Comparison of ENCODE assay signal across 1 cellular context in genomic region chr3:57436195-57436761, GRCh38.
A peak's percentile ranks its signal among the peaks of the same experiment; 100 is the strongest.
TF ChIP-seq lines count a peak whose summit lies in the region.

No MANE protein-coding gene starts in this region.

TF ChIP-seq in HepG2, 621 proteins besides CTCF, POLR2A, EP300 and RAD21 (continued from another document and continues in another):
- TF ChIP-seq FOXP4 (CRISPR knock-in tag; IDR thresholded peaks at IDR 0.05) = peak; percentile 43; the same call in 1 of the 2 replicates
- peak; percentile 83; the same call in 1 of the 2 replicates for TF ChIP-seq SOX5 (CRISPR knock-in tag; IDR thresholded peaks at IDR 0.05; ENCODE audit: borderline replicate concordance)
- peak; percentile 76; the same call in 1 of the 2 replicates for TF ChIP-seq ZBTB34 (CRISPR knock-in tag; IDR thresholded peaks at IDR 0.05)
- 0 out of 2 replicates have a peak, but pooled peaks have one; percentile 52 for TF ChIP-seq SIX1 (CRISPR knock-in tag; IDR thresholded peaks at IDR 0.05; ENCODE audit: borderline replicate concordance)
- TF ChIP-seq NR2F6 (IDR thresholded peaks at IDR 0.05) = 0 out of 2 replicates have a peak, but pooled peaks have one; percentile 20
- 0 out of 2 replicates have a peak, but pooled peaks have one; percentile 7 for TF ChIP-seq NR2F6 (CRISPR knock-in tag; IDR thresholded peaks at IDR 0.05)
- TF ChIP-seq ATF7-NPFF (CRISPR knock-in tag; IDR thresholded peaks at IDR 0.05; ENCODE audit: low read depth) = no peak
- TF ChIP-seq MAF1 (CRISPR knock-in tag; IDR thresholded peaks at IDR 0.05; ENCODE audit: borderline replicate concordance) = no peak
- TF ChIP-seq RFX5 (IDR thresholded peaks at IDR 0.05; ENCODE audit: low read depth, low read length) = no peak
- TF ChIP-seq KLF6 (CRISPR knock-in tag; IDR thresholded peaks at IDR 0.05) = no peak
- no peak for TF ChIP-seq ZNF562 (CRISPR knock-in tag; IDR thresholded peaks at IDR 0.05; ENCODE audit: borderline replicate concordance)
- no peak for TF ChIP-seq ZNF878 (CRISPR knock-in tag; IDR thresholded peaks at IDR 0.05)
- no peak for TF ChIP-seq THAP9 (CRISPR knock-in tag; IDR thresholded peaks at IDR 0.05; ENCODE audit: borderline replicate concordance)
- TF ChIP-seq HMGA1 (CRISPR knock-in tag; conservative IDR thresholded peaks at IDR 0.05) = no peak
- no peak for TF ChIP-seq ZBTB2 (CRISPR knock-in tag; IDR thresholded peaks at IDR 0.05; ENCODE audit: low read depth)
- no peak for TF ChIP-seq MLLT10 (CRISPR knock-in tag; IDR thresholded peaks at IDR 0.05)
- TF ChIP-seq NFIB (CRISPR knock-in tag; IDR thresholded peaks at IDR 0.05; ENCODE audit: borderline replicate concordance) = no peak
- no peak for TF ChIP-seq ZNF720 (CRISPR knock-in tag; IDR thresholded peaks at IDR 0.05)
- TF ChIP-seq ZNF687 (CRISPR knock-in tag; IDR thresholded peaks at IDR 0.05) = no peak
- no peak for TF ChIP-seq TRIM22 (IDR thresholded peaks at IDR 0.05)
- TF ChIP-seq NCOA1 (CRISPR knock-in tag; IDR thresholded peaks at IDR 0.05) = no peak
- TF ChIP-seq ZNF331 (CRISPR knock-in tag; IDR thresholded peaks at IDR 0.05) = peak; percentile 65
- TF ChIP-seq ZNF251 (CRISPR knock-in tag; IDR thresholded peaks at IDR 0.05) = no peak
- TF ChIP-seq DBP (CRISPR knock-in tag; IDR thresholded peaks at IDR 0.05; ENCODE audit: not compliant biosample characterization) = no peak
- TF ChIP-seq GMEB1 (CRISPR knock-in tag; IDR thresholded peaks at IDR 0.05; ENCODE audit: borderline replicate concordance) = no peak
- no peak for TF ChIP-seq PRDM4 (CRISPR knock-in tag; IDR thresholded peaks at IDR 0.05; ENCODE audit: borderline replicate concordance)
- TF ChIP-seq ZNF558 (CRISPR knock-in tag; IDR thresholded peaks at IDR 0.05; ENCODE audit: borderline replicate concordance) = no peak
- no peak for TF ChIP-seq RORA (CRISPR knock-in tag; IDR thresholded peaks at IDR 0.05)
- no peak for TF ChIP-seq TRIM24 (CRISPR knock-in tag; IDR thresholded peaks at IDR 0.05)
- TF ChIP-seq TBX2 (CRISPR knock-in tag; IDR thresholded peaks at IDR 0.05; ENCODE audit: borderline replicate concordance) = peak; percentile 61
- no peak for TF ChIP-seq SOX6 (IDR thresholded peaks at IDR 0.05)
- TF ChIP-seq SOX6 (CRISPR knock-in tag; IDR thresholded peaks at IDR 0.05) = peak; percentile 91
- TF ChIP-seq CBX1 (IDR thresholded peaks at IDR 0.05; ENCODE audit: low read depth) = no peak
- TF ChIP-seq ZNF235 (CRISPR knock-in tag; IDR thresholded peaks at IDR 0.05; ENCODE audit: borderline replicate concordance) = no peak
- no peak for TF ChIP-seq ATF4 (CRISPR knock-in tag; IDR thresholded peaks at IDR 0.05)
- TF ChIP-seq ZNF501 (CRISPR knock-in tag; IDR thresholded peaks at IDR 0.05) = no peak
- no peak for TF ChIP-seq PRPF4 (IDR thresholded peaks at IDR 0.05; ENCODE audit: low read depth, low read length, poor library complexity, severe bottlenecking)
- TF ChIP-seq SNRNP70 (IDR thresholded peaks at IDR 0.05; ENCODE audit: low read depth, low read length) = no peak
- no peak for TF ChIP-seq SMAD9 (CRISPR knock-in tag; IDR thresholded peaks at IDR 0.05)
- no peak for TF ChIP-seq ZIK1 (CRISPR knock-in tag; IDR thresholded peaks at IDR 0.05; ENCODE audit: borderline replicate concordance, low read depth)
